In the genomic region with DNA sequence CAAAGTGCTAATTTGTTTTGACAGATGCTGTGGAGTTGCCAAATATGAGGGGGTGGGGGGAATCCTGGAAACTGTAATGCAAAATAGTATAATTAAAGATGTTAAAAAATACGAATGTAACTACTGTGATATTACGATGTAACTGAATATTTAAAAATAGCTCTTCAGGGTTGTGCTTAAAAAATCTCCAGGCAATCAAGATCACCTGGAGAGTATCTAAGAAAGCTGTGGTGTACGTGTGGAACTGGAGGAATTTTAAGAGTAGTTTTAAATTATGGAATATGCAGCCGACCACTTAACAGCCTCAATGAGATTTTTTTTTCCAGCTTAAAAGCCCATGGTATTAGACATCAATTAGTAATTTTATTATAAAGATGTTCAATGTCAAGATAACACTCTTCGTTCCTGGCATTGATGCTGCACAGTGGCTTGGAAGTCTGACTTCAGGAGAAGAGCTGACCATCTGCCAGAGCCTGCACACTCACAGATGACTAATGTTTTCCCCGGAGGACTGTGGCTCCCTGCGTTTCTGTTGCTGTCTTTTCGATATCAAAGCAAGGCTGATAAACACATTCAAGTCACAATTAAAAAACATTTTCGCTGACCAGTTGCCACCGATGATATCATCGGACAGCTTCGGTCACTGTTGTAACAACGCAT, we compare ENCODE assay signal across 12 cellular contexts.
A peak's percentile ranks its signal among the peaks of the same experiment; 100 is the strongest.
DNase-seq lines count a peak whose midpoint lies in the region; ATAC-seq and TF ChIP-seq lines count a peak whose summit lies in the region.
"Had no signal": no experiment of that assay in that cellular context is flagged by ENCODE, and none has a peak within 500 bp of the region (broad histone marks: within the 10 kb centered on the region; RNA-seq: fewer than 3 reads in every experiment).

No MANE protein-coding gene starts in this region.

- WGBS in SK-N-SH (ENCODE audit: low lambda C conversion rate) = 9% methylated on average over 13 of the region's 13 CpGs

- no peaks in the 10 kb centered on the region for H4K20me1 ChIP-seq in SK-N-SH (ENCODE audit: insufficient read depth)

- no peaks in the 10 kb centered on the region for H3K79me2 ChIP-seq in SK-N-SH (ENCODE audit: insufficient read depth)

- H3K9ac ChIP-seq in SK-N-SH = no peak overlapping the region

- H3K4me2 ChIP-seq in SK-N-SH = peak overlapping the region; percentile 68

- no peaks in the 10 kb centered on the region for H3K36me3 ChIP-seq in SK-N-SH (replicated peaks in 1 of 2; ENCODE audit: control insufficient read depth in 1 of 2, insufficient read depth in 2 of 2, low read length in 1 of 2)
- H3K36me3 ChIP-seq: HAP-1 had no signal

- H3K27ac ChIP-seq in SK-N-SH (ENCODE audit: low read depth in 2 of 2, low read length in 1 of 2) (peak overlapping the region; percentile 1 to 71; a peak in 2 of 4 replicates), foreskin keratinocyte (no peak overlapping the region)

- no peaks in the 10 kb centered on the region; the same call in 1 of the 2 replicates for H3K27me3 ChIP-seq in SK-N-SH (ENCODE audit: insufficient read depth)
- H3K27me3 ChIP-seq in foreskin keratinocyte = peaks cover 7% of the 10 kb centered on the region

- H2AFZ ChIP-seq in SK-N-SH (ENCODE audit: low read depth) = no peak overlapping the region

- in situ Hi-C loops in ACHN (cut with HindIII; ENCODE audit: low pct_ligation_motif_present, low pct_unique_long_range_greater_than_20kb, low sequenced_read_pairs) = no loop called here

- peak; percentile 39 to 77; a peak in 2 of 4 replicates for TF ChIP-seq EP300 in SK-N-SH (IDR thresholded peaks at IDR 0.05; ENCODE audit: borderline replicate concordance in 1 of 2, low read depth in 1 of 2, low read length in 1 of 2)

- DNase-seq in ACHN = peak; percentile 33
- peak; percentile 83 for DNase-seq in HCEC 1CT
- DNase-seq in SK-N-SH = peak; percentile 62
- DNase-seq in foreskin keratinocyte = peak in 1 of 2 donors; percentile 38
- DNase-seq in NCI-H2029 (lab: John Stamatoyannopoulos, UW) = no peak
- DNase-seq in activated gamma-delta T cell (lab: John Stamatoyannopoulos, UW) = no peak
- DNase-seq in RPMI8226 = no peak
- no peak for DNase-seq in DMS114 treated with DMSO at 0.1 percent for 48 hours (lab: John Stamatoyannopoulos, UW; ENCODE audit: unreplicated experiment)
- DNase-seq: activated naive CD8-positive, alpha-beta T cell treated with anti-CD3 and anti-CD28 coated beads, Interleukin-2, amount 50 U/mL, for 24 hours; NCI-H345 had no signal

- POLR2A ChIA-PET in SK-N-SH (lab: Yijun Ruan, JAX) = no interaction called here

- ATAC-seq in foreskin keratinocyte = peak; percentile 63
- ATAC-seq: activated naive CD8-positive, alpha-beta T cell treated with anti-CD3 and anti-CD28 coated beads, Interleukin-2, amount 50 U/mL, for 24 hours; stimulated activated effector memory CD8-positive, alpha-beta T cell treated with anti-CD3 and anti-CD28 coated beads, Interleukin-12 subunit alpha, Interleukin-12 subunit beta, amount 100 ng/mL, for 72 hours had no signal

- peak overlapping the region; percentile 9 to 41; a peak in 1 of 4 replicates for H3K4me3 ChIP-seq in SK-N-SH (ENCODE audit: low read depth in 2 of 2, low read length in 1 of 2)
- H3K4me3 ChIP-seq: HAP-1 had no signal

- H3K9me2 ChIP-seq in SK-N-SH = no peaks in the 10 kb centered on the region

- no peak for TF ChIP-seq CTCF in SK-N-SH (IDR thresholded peaks at IDR 0.05)
- no peak for TF ChIP-seq CTCF in foreskin keratinocyte (conservative IDR thresholded peaks at IDR 0.05)

- no peak for TF ChIP-seq RAD21 in SK-N-SH (IDR thresholded peaks at IDR 0.05; ENCODE audit: low read length)

- H3K9me3 ChIP-seq in SK-N-SH = no peaks in the 10 kb centered on the region
- H3K9me3 ChIP-seq: HAP-1 had no signal

- H3K4me1 ChIP-seq in SK-N-SH (ENCODE audit: control insufficient read depth in 1 of 2, insufficient read depth in 2 of 2, low read depth in 1 of 2, low read length in 1 of 2) (peaks cover 8 to 11% of the 10 kb centered on the region in 2 experiments; a peak in 3 of 4 replicates), foreskin keratinocyte (no peaks in the 10 kb centered on the region)
- H3K4me1 ChIP-seq: HAP-1 had no signal

- H3F3A ChIP-seq in SK-N-SH (replicated peaks; ENCODE audit: insufficient read depth) = no peaks in the 10 kb centered on the region

- CTCF ChIA-PET in SK-N-SH (lab: Yijun Ruan, JAX) = interaction anchor here (0.9 to 4.1 kb wide), 9 partner anchors 9 to 728 kb away, joined by 3 to 45 read pairs (median 4); no protein-coding TSS in a partner anchor

TF ChIP-seq in SK-N-SH, 30 proteins besides CTCF, POLR2A, EP300 and RAD21:
- TF ChIP-seq ELF1 (IDR thresholded peaks at IDR 0.05) (no peak), JUND (IDR thresholded peaks at IDR 0.05) (peak; percentile 68), FOXJ3 (CRISPR knock-in tag; IDR thresholded peaks at IDR 0.05) (peak; percentile 70; the same call in 1 of the 2 replicates), RCOR1 (IDR thresholded peaks at IDR 0.05; ENCODE audit: low read length) (peak; percentile 50; the same call in 1 of the 2 replicates), GATA2 (CRISPR knock-in tag; IDR thresholded peaks at IDR 0.05) (no peak; the same call in none of the 2 replicates), FOSL2 (IDR thresholded peaks at IDR 0.05; ENCODE audit: borderline replicate concordance, low read depth) (peak; percentile 71), SIN3A (IDR thresholded peaks at IDR 0.05; ENCODE audit: borderline replicate concordance, low read depth, low read length) (no peak), POLR2AphosphoS5 (IDR thresholded peaks at IDR 0.05; ENCODE audit: low read depth, low read length) (0 out of 2 replicates have a peak, but pooled peaks have one; percentile 23), NFIC (IDR thresholded peaks at IDR 0.05; ENCODE audit: borderline replicate concordance) (peak; percentile 37; the same call in 1 of the 2 replicates), NRF1 (IDR thresholded peaks at IDR 0.05; ENCODE audit: low read depth, low read length) (no peak), TEAD4 (IDR thresholded peaks at IDR 0.05; ENCODE audit: borderline replicate concordance, insufficient read depth) (0 out of 2 replicates have a peak, but pooled peaks have one; percentile 21), TCF12 (IDR thresholded peaks at IDR 0.05) (peak; percentile 87), GABPA (IDR thresholded peaks at IDR 0.05; ENCODE audit: low read depth) (no peak)
- TF ChIP-seq, protein P1, sequence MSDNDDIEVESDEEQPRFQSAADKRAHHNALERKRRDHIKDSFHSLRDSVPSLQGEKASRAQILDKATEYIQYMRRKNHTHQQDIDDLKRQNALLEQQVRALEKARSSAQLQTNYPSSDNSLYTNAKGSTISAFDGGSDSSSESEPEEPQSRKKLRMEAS (IDR thresholded peaks at IDR 0.05; ENCODE audit: low read depth) = no peak
- TF ChIP-seq, protein P2, sequence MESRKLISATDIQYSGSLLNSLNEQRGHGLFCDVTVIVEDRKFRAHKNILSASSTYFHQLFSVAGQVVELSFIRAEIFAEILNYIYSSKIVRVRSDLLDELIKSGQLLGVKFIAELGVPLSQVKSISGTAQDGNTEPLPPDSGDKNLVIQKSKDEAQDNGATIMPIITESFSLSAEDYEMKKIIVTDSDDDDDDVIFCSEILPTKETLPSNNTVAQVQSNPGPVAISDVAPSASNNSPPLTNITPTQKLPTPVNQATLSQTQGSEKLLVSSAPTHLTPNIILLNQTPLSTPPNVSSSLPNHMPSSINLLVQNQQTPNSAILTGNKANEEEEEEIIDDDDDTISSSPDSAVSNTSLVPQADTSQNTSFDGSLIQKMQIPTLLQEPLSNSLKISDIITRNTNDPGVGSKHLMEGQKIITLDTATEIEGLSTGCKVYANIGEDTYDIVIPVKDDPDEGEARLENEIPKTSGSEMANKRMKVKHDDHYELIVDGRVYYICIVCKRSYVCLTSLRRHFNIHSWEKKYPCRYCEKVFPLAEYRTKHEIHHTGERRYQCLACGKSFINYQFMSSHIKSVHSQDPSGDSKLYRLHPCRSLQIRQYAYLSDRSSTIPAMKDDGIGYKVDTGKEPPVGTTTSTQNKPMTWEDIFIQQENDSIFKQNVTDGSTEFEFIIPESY (IDR thresholded peaks at IDR 0.05; ENCODE audit: borderline replicate concordance, low read depth) = no peak
- TF ChIP-seq, protein P3, sequence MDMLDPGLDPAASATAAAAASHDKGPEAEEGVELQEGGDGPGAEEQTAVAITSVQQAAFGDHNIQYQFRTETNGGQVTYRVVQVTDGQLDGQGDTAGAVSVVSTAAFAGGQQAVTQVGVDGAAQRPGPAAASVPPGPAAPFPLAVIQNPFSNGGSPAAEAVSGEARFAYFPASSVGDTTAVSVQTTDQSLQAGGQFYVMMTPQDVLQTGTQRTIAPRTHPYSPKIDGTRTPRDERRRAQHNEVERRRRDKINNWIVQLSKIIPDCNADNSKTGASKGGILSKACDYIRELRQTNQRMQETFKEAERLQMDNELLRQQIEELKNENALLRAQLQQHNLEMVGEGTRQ (IDR thresholded peaks at IDR 0.05; ENCODE audit: borderline replicate concordance, low read depth, low read length) = no peak
- TF ChIP-seq, protein P4, sequence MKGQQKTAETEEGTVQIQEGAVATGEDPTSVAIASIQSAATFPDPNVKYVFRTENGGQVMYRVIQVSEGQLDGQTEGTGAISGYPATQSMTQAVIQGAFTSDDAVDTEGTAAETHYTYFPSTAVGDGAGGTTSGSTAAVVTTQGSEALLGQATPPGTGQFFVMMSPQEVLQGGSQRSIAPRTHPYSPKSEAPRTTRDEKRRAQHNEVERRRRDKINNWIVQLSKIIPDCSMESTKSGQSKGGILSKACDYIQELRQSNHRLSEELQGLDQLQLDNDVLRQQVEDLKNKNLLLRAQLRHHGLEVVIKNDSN (IDR thresholded peaks at IDR 0.05; ENCODE audit: borderline replicate concordance, low read depth) = no peak
- TF ChIP-seq, protein P5, sequence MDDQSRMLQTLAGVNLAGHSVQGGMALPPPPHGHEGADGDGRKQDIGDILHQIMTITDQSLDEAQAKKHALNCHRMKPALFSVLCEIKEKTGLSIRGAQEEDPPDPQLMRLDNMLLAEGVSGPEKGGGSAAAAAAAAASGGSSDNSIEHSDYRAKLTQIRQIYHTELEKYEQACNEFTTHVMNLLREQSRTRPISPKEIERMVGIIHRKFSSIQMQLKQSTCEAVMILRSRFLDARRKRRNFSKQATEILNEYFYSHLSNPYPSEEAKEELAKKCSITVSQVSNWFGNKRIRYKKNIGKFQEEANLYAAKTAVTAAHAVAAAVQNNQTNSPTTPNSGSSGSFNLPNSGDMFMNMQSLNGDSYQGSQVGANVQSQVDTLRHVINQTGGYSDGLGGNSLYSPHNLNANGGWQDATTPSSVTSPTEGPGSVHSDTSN (IDR thresholded peaks at IDR 0.05) = peak; percentile 65
TF ChIP-seq in SK-N-SH: peak in this region for 9.

Comparison
In these comparisons a context has a peak if more than half of its experiments do, and no peak if none do; other contexts are left out.
1. DNase-seq: peak in ACHN (single experiment), HCEC 1CT (single experiment) and SK-N-SH (single experiment); none in NCI-H2029 (single experiment), activated gamma-delta T cell (single experiment), RPMI8226 (single experiment) and DMS114 treated with DMSO at 0.1 percent for 48 hours (single experiment).